In the genomic region with DNA sequence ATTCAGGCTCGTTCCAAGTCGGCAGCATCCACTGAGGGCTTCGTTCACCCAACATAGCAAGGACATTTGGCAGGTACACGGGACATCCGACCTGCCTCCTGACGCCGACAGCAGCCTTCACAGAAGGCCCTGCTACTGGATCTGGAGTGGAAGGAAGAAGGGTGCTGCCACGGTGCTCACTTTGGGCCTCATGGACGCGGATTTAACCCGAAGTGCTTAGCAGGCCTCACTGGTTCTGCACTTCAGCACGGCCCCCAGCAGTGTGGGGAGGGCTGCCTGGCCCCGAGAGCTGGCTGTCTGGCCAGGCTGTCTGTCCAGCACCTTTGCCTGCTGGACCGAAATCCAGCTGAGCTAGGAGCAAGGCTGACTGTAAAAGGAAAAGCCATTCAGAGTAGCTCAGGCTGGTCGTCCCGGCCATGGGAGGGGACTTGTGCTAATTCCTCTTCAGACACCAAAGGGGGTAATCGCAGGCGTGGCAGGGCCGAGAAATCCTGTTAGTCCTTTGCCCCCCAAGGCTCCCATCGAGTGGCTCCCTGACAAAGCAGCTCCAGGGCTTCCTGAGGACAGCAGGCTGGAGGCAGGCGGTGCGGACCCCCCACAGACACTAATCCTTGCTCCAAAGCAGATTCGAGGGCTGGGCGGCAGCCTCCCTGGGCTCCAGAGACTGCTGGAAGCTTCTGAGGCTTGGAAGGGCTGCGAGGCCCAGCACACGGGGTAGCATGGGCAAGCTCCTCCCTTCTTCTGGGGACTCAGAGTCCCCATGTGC, we compare ENCODE assay signal across 2 cellular contexts.
TF ChIP-seq lines count a peak whose summit lies in the region.

No MANE protein-coding gene starts in this region.

TF ChIP-seq in IMR-90, 13 proteins besides CTCF, POLR2A, EP300 and RAD21:
- no peak for TF ChIP-seq CHD1 (IDR thresholded peaks at IDR 0.05; ENCODE audit: low read depth, low read length)

TF ChIP-seq in liver, 16 proteins besides CTCF, POLR2A, EP300 and RAD21:
- TF ChIP-seq REST (IDR thresholded peaks at IDR 0.05): peak; percentile 53
- no peak for TF ChIP-seq TAF1 (conservative IDR thresholded peaks at IDR 0.05)
- no peak for TF ChIP-seq RXRA (IDR thresholded peaks at IDR 0.05)
- TF ChIP-seq FOXA2 (IDR thresholded peaks at IDR 0.05): no peak
